In genomic region chr12:27245039-27245438, GRCh38 we compare ENCODE assay signal across 8 cellular contexts. TPM values are rescaled to one million over a fixed set of nuclear protein-coding genes. Genes with fewer than 3 reads are reported as not detected.
DNase-seq lines count a peak whose midpoint lies in the region; ATAC-seq and TF ChIP-seq lines count a peak whose summit lies in the region.

No MANE protein-coding gene starts in this region.

- DNase-seq in AG09309 (ENCODE audit: low read depth) = no peak
- DNase-seq in IMR-90 = no peak
- peak; percentile 22 to 35 for DNase-seq in cardiac fibroblast (ENCODE audit: low read depth in 2 of 2)
- no peak for DNase-seq in RPMI8226
- DNase-seq in kidney tubule cell (ENCODE audit: low spot score) = no peak
- no peak for DNase-seq in HuH-7 (ENCODE audit: low spot score)
- no peak for DNase-seq in iPS-NIHi7 (ENCODE audit: extremely low spot score)

- H3K9ac ChIP-seq in IMR-90 (ENCODE audit: low read depth, low read length) (peak overlapping the region; percentile 92), muscle layer of colon (ENCODE audit: low read length) (peak overlapping the region; percentile 100)

- peak overlapping the region; percentile 94 for H3K14ac ChIP-seq in IMR-90 (replicated peaks; ENCODE audit: low read depth, low read length)

- dilution Hi-C loops in IMR-90 (cut with HindIII; ENCODE audit: low sequenced_read_pairs, unreplicated experiment) = no loop called here

- peak overlapping the region; percentile 98 for H3K4me2 ChIP-seq in IMR-90 (ENCODE audit: low read depth, low read length)

- H3K4ac ChIP-seq in IMR-90 (ENCODE audit: low read depth, low read length) = peak overlapping the region; percentile 77; the same call in 1 of the 2 replicates

- no peak overlapping the region for H2AK5ac ChIP-seq in IMR-90 (ENCODE audit: low read depth, low read length)

- no peak for TF ChIP-seq RAD21 in IMR-90 (IDR thresholded peaks at IDR 0.05; ENCODE audit: low read length)

- peaks cover 10 to 43% of the 10 kb centered on the region in 2 experiments for H3K79me1 ChIP-seq in IMR-90 (ENCODE audit: low read depth in 1 of 2, low read length in 2 of 2)

- peak overlapping the region; percentile 99 for H2AFZ ChIP-seq in IMR-90 (replicated peaks; ENCODE audit: low read length, poor library complexity)

- WGBS in IMR-90 (ENCODE audit: extremely low coverage in 2 of 2, insufficient read length in 1 of 2), 2 experiments = no CpG with 5 or more reads among the region's 3 CpGs

- H3K4me3 ChIP-seq in AG09309 (ENCODE audit: control insufficient read depth, low read depth, low read length) (peak overlapping the region; percentile 91), IMR-90 (ENCODE audit: insufficient read depth, low read depth, low read length) (peak overlapping the region; percentile 75), cardiac fibroblast (replicated peaks in 1 of 2; ENCODE audit: low read depth in 2 of 2, low read length in 2 of 2) (peak overlapping the region; percentile 79 to 94), muscle layer of colon (ENCODE audit: low read depth in 1 of 2, low read length in 2 of 2) (peak overlapping the region; percentile 92 to 99)

- H4K5ac ChIP-seq in IMR-90 (ENCODE audit: low read depth, low read length) = peak overlapping the region; percentile 5

- no peak for TF ChIP-seq POLR2A in IMR-90 (IDR thresholded peaks at IDR 0.05; ENCODE audit: low read depth, low read length)

- H4K91ac ChIP-seq in IMR-90 (ENCODE audit: insufficient read depth, low read depth, low read length) = no peak overlapping the region

- H3K27me3 ChIP-seq in IMR-90 (ENCODE audit: control insufficient read depth, insufficient read depth, low read length) (no peaks in the 10 kb centered on the region), muscle layer of colon (ENCODE audit: control insufficient read depth in 1 of 2, insufficient read depth in 2 of 2, low read length in 2 of 2) (no peaks in the 10 kb centered on the region)

- intact Hi-C loops in IMR-90 (cut with micrococcal nuclease) = loop anchor here (2.0 to 10.0 kb wide), 3 partner anchors 60 to 230 kb away; partner anchors contain the start of gene TM7SF3

- H2BK15ac ChIP-seq in IMR-90 (ENCODE audit: low read depth, low read length) = peak overlapping the region; percentile 59; the same call in 2 of the 3 replicates

- ATAC-seq in IMR-90 (ENCODE audit: low read depth) = no peak

- peak overlapping the region; percentile 33; the same call in 1 of the 2 replicates for H3K18ac ChIP-seq in IMR-90 (ENCODE audit: low read depth, low read length)

- H3K27ac ChIP-seq in IMR-90 (ENCODE audit: insufficient read depth, low read length) (peak overlapping the region; percentile 81), muscle layer of colon (ENCODE audit: low read depth, low read length) (peak overlapping the region; percentile 97)

- H3K9me3 ChIP-seq in IMR-90 (ENCODE audit: control insufficient read depth, insufficient read depth, low read length) (peaks cover 2% of the 10 kb centered on the region; the same call in 1 of the 2 replicates), muscle layer of colon (ENCODE audit: low read length) (no peaks in the 10 kb centered on the region)

- in situ Hi-C loops in IMR-90 (cut with MboI; ENCODE audit: low sequenced_read_pairs) = no loop called here

- no peaks in the 10 kb centered on the region; the same call in 1 of the 2 replicates for H4K20me1 ChIP-seq in IMR-90 (ENCODE audit: insufficient read depth, low read length)

- H3K56ac ChIP-seq in IMR-90 (ENCODE audit: extremely low read depth, insufficient read depth, low read length) = peak overlapping the region; percentile 91

- H2BK120ac ChIP-seq in IMR-90 (ENCODE audit: low read depth, low read length) = peak overlapping the region; percentile 81

- H3K9me1 ChIP-seq in IMR-90 (ENCODE audit: insufficient read depth, low read length) = peaks cover 3% of the 10 kb centered on the region

- H2BK5ac ChIP-seq in IMR-90 (ENCODE audit: low read depth, low read length, poor library complexity, severe bottlenecking) = peak overlapping the region; percentile 74

- TF ChIP-seq CTCF in AG09309 (IDR thresholded peaks at IDR 0.05; ENCODE audit: control insufficient read depth, insufficient read depth, low read depth, low read length, missing control alignments) = no peak
- TF ChIP-seq CTCF in IMR-90 (conservative IDR thresholded peaks at IDR 0.05; ENCODE audit: low read depth, low read length) = no peak
- no peak for TF ChIP-seq CTCF in cardiac fibroblast (IDR thresholded peaks at IDR 0.05; ENCODE audit: low read depth, low read length)

- peak overlapping the region; percentile 98 for H3K23ac ChIP-seq in IMR-90 (ENCODE audit: low read depth, low read length)

- no peak overlapping the region for H2AK9ac ChIP-seq in IMR-90 (replicated peaks; ENCODE audit: low read depth, low read length, poor library complexity)

- peak overlapping the region; percentile 30 to 80; a peak in 3 of 4 replicates for H4K8ac ChIP-seq in IMR-90 (ENCODE audit: low read depth in 2 of 2, low read length in 2 of 2)

- CTCF ChIA-PET in IMR-90 (lab: Yijun Ruan, JAX) = no interaction called here

- H3K36me3 ChIP-seq in IMR-90 (ENCODE audit: control insufficient read depth, insufficient read depth, low read length) (no peaks in the 10 kb centered on the region), muscle layer of colon (ENCODE audit: insufficient read depth, low read length) (no peaks in the 10 kb centered on the region)

- peaks cover 2% of the 10 kb centered on the region; the same call in 1 of the 2 replicates for H3K4me1 ChIP-seq in IMR-90 (ENCODE audit: control insufficient read depth, insufficient read depth, low read length)
- no peaks in the 10 kb centered on the region for H3K4me1 ChIP-seq in muscle layer of colon (ENCODE audit: insufficient read depth, low read length)

- POLR2A ChIA-PET in IMR-90 (lab: Charles Lee; ENCODE audit: unreplicated experiment) = no interaction called here

- TSS peak; percentile 61 for BruUV-seq in IMR-90 (replicated peaks; lab: Mats Ljungman, UMichigan)

- H2BK20ac ChIP-seq in IMR-90 (ENCODE audit: low read depth, low read length) = no peak overlapping the region

TF ChIP-seq in IMR-90, 13 proteins besides CTCF, POLR2A, EP300 and RAD21:
- TF ChIP-seq RCOR1 (IDR thresholded peaks at IDR 0.05; ENCODE audit: insufficient replicate concordance, low read length) (no peak), ELK1 (IDR thresholded peaks at IDR 0.05; ENCODE audit: borderline replicate concordance, low read depth, low read length) (no peak), MXI1 (IDR thresholded peaks at IDR 0.05; ENCODE audit: borderline replicate concordance, low read depth, low read length) (no peak), MAFK (IDR thresholded peaks at IDR 0.05; ENCODE audit: low read depth, low read length) (no peak), CHD1 (IDR thresholded peaks at IDR 0.05; ENCODE audit: low read depth, low read length) (no peak), RFX5 (IDR thresholded peaks at IDR 0.05; ENCODE audit: low read depth, low read length) (no peak), CEBPB (IDR thresholded peaks at IDR 0.05; ENCODE audit: low read depth, low read length) (no peak), USF2 (IDR thresholded peaks at IDR 0.05; ENCODE audit: low read depth, low read length) (no peak), BHLHE40 (IDR thresholded peaks at IDR 0.05; ENCODE audit: low read depth, low read length) (no peak), FOS (IDR thresholded peaks at IDR 0.05; ENCODE audit: low read depth, low read length) (no peak)

RNA-seq across cellular contexts. Expression of gene STK38L, which starts 1.0 kb away (rescaled TPM):
- total RNA-seq in IMR-90 (2012; rRNA removed) = 7.2 and 15.3 TPM in 2 replicates
- polyA plus RNA-seq in IMR-90 (2012; rRNA removed) = 4.1 and 5.1 TPM in 2 replicates
- polyA plus RNA-seq in IMR-90 (2012; cell fraction: cytosol; rRNA removed) = 0.58 and 1.9 TPM in 2 replicates
- 0.64 and 8.8 TPM in 2 replicates for polyA plus RNA-seq in IMR-90 (2012; cell fraction: nucleus; rRNA removed; ENCODE audit: low replicate concordance)

Comparison
In these comparisons a context has a peak if more than half of its experiments do, and no peak if none do; other contexts are left out.
1. DNase-seq: peak in cardiac fibroblast (2 of 2); none in AG09309 (single experiment), IMR-90 (single experiment), RPMI8226 (single experiment), kidney tubule cell (single experiment), HuH-7 (single experiment) and iPS-NIHi7 (single experiment).
2. Peak in every context shown above with its lines, with median percentiles within 50 percentile points of each other: H3K4me3 ChIP-seq.